Comparison of ENCODE assay signal across 9 cellular contexts in the genomic region with DNA sequence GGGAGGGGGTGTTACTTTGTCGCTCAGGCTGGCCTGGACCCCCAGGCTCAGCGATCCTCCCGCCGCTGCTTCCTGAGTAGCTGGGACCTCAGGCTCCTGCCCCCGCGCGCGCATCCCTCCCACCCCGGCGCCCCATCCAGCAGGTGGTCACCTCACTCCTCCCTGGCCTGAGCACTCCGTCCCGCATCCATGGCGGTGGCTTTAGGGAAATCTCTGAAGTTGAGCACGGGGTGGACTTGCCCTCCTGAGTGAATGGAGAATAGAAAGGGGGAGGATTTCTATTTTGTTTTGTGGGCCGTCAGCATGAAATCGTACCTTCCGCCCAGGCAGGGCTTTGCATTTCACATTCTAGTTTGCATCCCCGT. TPM values are rescaled to one million over a fixed set of nuclear protein-coding genes. Genes with fewer than 3 reads are reported as not detected.
A peak's percentile ranks its signal among the peaks of the same experiment; 100 is the strongest.
DNase-seq lines count a peak whose midpoint lies in the region; ATAC-seq, FAIRE-seq and TF ChIP-seq lines count a peak whose summit lies in the region.
"Had no signal": no experiment of that assay in that cellular context is flagged by ENCODE, and none has a peak within 500 bp of the region (broad histone marks: within the 10 kb centered on the region; RNA-seq: fewer than 3 reads in every experiment).

No MANE protein-coding gene starts in this region.

- no peaks in the 10 kb centered on the region for H3K79me2 ChIP-seq in astrocyte (ENCODE audit: insufficient read depth, low read length)

- H3K27ac Mint-ChIP-seq in astrocyte (ENCODE audit: unreplicated experiment): no peak overlapping the region

- no peak overlapping the region for H3K9ac ChIP-seq in astrocyte (ENCODE audit: low read length)

- FAIRE-seq in astrocyte (lab: Jason Lieb, UNC): no peak
- FAIRE-seq: TTC549 had no signal

- H3K4me3 Mint-ChIP-seq in astrocyte (ENCODE audit: unreplicated experiment): peak overlapping the region; percentile 98

- in situ Hi-C loops in G401 (cut with HindIII; ENCODE audit: low sequenced_read_pairs): no loop called here

- TF ChIP-seq POLR2A in suprapubic skin (IDR thresholded peaks at IDR 0.05): no peak

- peaks cover 13% of the 10 kb centered on the region for H3K9me3 Mint-ChIP-seq in astrocyte (ENCODE audit: unreplicated experiment)

- no peaks in the 10 kb centered on the region for H3K27me3 ChIP-seq in astrocyte (ENCODE audit: insufficient read depth, low read length)
- peaks cover 7% of the 10 kb centered on the region for H3K27me3 ChIP-seq in suprapubic skin

- H3K4me2 ChIP-seq in astrocyte (ENCODE audit: low read length): peak overlapping the region; percentile 89

- H3K4me1 ChIP-seq in astrocyte (ENCODE audit: insufficient read depth, low read length): no peaks in the 10 kb centered on the region
- peaks cover 11% of the 10 kb centered on the region for H3K4me1 ChIP-seq in suprapubic skin

- peak; percentile 46 for ATAC-seq in GM18511 (IDR thresholded peaks at IDR 0.05; ENCODE audit: unreplicated experiment)
- peak; percentile 20 for ATAC-seq in HG03342 (IDR thresholded peaks at IDR 0.05; ENCODE audit: unreplicated experiment)
- peak; percentile 22 for ATAC-seq in left colon
- no peak for ATAC-seq in HG02610 (IDR thresholded peaks at IDR 0.05; ENCODE audit: unreplicated experiment)
- no peak for ATAC-seq in HG03565 (IDR thresholded peaks at IDR 0.05; ENCODE audit: unreplicated experiment)

- intact Hi-C loops in left colon (cut with DNase I, micrococcal nuclease): no loop called here

- peak; percentile 2 for DNase-seq in astrocyte (ENCODE audit: low read depth)
- no peak for DNase-seq in left colon
- DNase-seq in suprapubic skin (ENCODE audit: low spot score in 2 of 2): no peak
- DNase-seq in G401 (ENCODE audit: low spot score): no peak

- H3K4me3 ChIP-seq in astrocyte (ENCODE audit: insufficient read depth, low read depth, low read length) (peak overlapping the region; percentile 76), suprapubic skin (peak overlapping the region; percentile 85)

- H3K27ac ChIP-seq in astrocyte (ENCODE audit: low read depth, low read length): no peak overlapping the region
- H3K27ac ChIP-seq in suprapubic skin: no peak overlapping the region

- no peak for TF ChIP-seq EP300 in suprapubic skin (IDR thresholded peaks at IDR 0.05)

- no peaks in the 10 kb centered on the region for H3K36me3 ChIP-seq in astrocyte (ENCODE audit: insufficient read depth, low read length)
- no peaks in the 10 kb centered on the region for H3K36me3 ChIP-seq in suprapubic skin

- H3K27me3 Mint-ChIP-seq in astrocyte (ENCODE audit: low read depth, unreplicated experiment): peaks cover 1% of the 10 kb centered on the region

- peak overlapping the region; percentile 97 for H2AFZ ChIP-seq in astrocyte (ENCODE audit: low read depth, low read length)

- H3K4me1 Mint-ChIP-seq in astrocyte (ENCODE audit: low read depth, unreplicated experiment): peaks cover 3% of the 10 kb centered on the region

- no peaks in the 10 kb centered on the region for H4K20me1 ChIP-seq in astrocyte (ENCODE audit: insufficient read depth, low read length)

- 1% methylated on average over 14 of the region's 18 CpGs for WGBS in suprapubic skin

- peaks cover 4% of the 10 kb centered on the region for H3K36me3 Mint-ChIP-seq in astrocyte (ENCODE audit: low read depth, unreplicated experiment)

- H3K9me3 ChIP-seq in astrocyte (ENCODE audit: insufficient read depth, low read depth, low read length) (no peaks in the 10 kb centered on the region), suprapubic skin (peaks cover 6% of the 10 kb centered on the region)

- TF ChIP-seq CTCF in astrocyte (IDR thresholded peaks at IDR 0.05; ENCODE audit: insufficient read depth, low read depth, low read length) (no peak), suprapubic skin (IDR thresholded peaks at IDR 0.05) (no peak)

RNA-seq across cellular contexts. Expression of a gene that starts 0.4 kb away (rescaled TPM):
- total RNA-seq in astrocyte (3.7 and 4.1 TPM in 2 replicates), left colon (1 to 10 TPM; 3.4 to 4.2 TPM), suprapubic skin (1 to 10 TPM; 2.4 to 4.7 (median 3.6) TPM)
- total RNA-seq in G401 (2014; rRNA removed; shearing (Covaris generic)): 0.37 and 0.75 TPM in 2 replicates

RNA-seq across cellular contexts. Expression of a gene that starts 35.3 kb away (rescaled TPM):
- total RNA-seq in astrocyte: 10.3 and 11.3 TPM in 2 replicates
- 1 to 10 TPM; 7.7 to 7.8 TPM for total RNA-seq in left colon
- 10 to 100 TPM in 2 of 4 donors, 1 to 10 TPM in 2; 6.4 to 16.1 (median 9.6) TPM for total RNA-seq in suprapubic skin
- 10.3 and 17.7 TPM in 2 replicates for total RNA-seq in G401 (2014; rRNA removed; shearing (Covaris generic))

Comparison
In these comparisons a context has a peak if more than half of its experiments do, and no peak if none do; other contexts are left out.
1. ATAC-seq: peak in GM18511 (single experiment), HG03342 (single experiment) and left colon (single experiment); none in HG02610 (single experiment) and HG03565 (single experiment).